11 cellular contexts compared by ENCODE assay signal in genomic region chr11:66264893-66265292, GRCh38. TPM values are rescaled to one million over a fixed set of nuclear protein-coding genes. Genes with fewer than 3 reads are reported as not detected.
DNase-seq lines count a peak whose midpoint lies in the region; TF ChIP-seq lines count a peak whose summit lies in the region.
"Had no signal": no experiment of that assay in that cellular context is flagged by ENCODE, and none has a peak within 500 bp of the region (broad histone marks: within the 10 kb centered on the region; RNA-seq: fewer than 3 reads in every experiment).

No MANE protein-coding gene starts in this region.

- POLR2A ChIA-PET in RWPE1 (lab: Yijun Ruan, JAX; ENCODE audit: low non-redundant PET), result no interaction called here

- peak; percentile 68 for DNase-seq in activated CD8-positive, alpha-beta memory T cell treated with anti-CD3 and anti-CD28 coated beads for 24 hours
- no peak for DNase-seq in activated CD8-positive, alpha-beta memory T cell treated with anti-CD3 and anti-CD28 coated beads, Interleukin-2, amount 50 U/mL, for 4 hours
- no peak for DNase-seq in RWPE1 (ENCODE audit: low spot score)
- DNase-seq in endothelial cell (ENCODE audit: low spot score), result no peak
- DNase-seq in stomach, result peak; percentile 36
- DNase-seq in SW 1271 (lab: John Stamatoyannopoulos, UW), result no peak
- DNase-seq in AG20443 (ENCODE audit: low spot score), result no peak
- no peak for DNase-seq in occipital lobe (lab: John Stamatoyannopoulos, UW)
- DNase-seq: COR-L47, foreskin fibroblast, sigmoid colon had no signal

- peaks cover 17% of the 10 kb centered on the region for H3K27me3 Mint-ChIP-seq in endothelial cell (ENCODE audit: unreplicated experiment)

- H3K9me3 Mint-ChIP-seq in endothelial cell (ENCODE audit: unreplicated experiment), result no peaks in the 10 kb centered on the region

- peaks cover 25 to 67% (median 66%) of the 10 kb centered on the region in 4 donors for H3K36me3 ChIP-seq in stomach

- H3K27me3 ChIP-seq in stomach, result no peaks in the 10 kb centered on the region
- H3K27me3 ChIP-seq: sigmoid colon had no signal

- TF ChIP-seq CTCF in RWPE1 (conservative IDR thresholded peaks at IDR 0.05; ENCODE audit: low read depth), result peak; percentile 37
- TF ChIP-seq CTCF in endothelial cell (IDR thresholded peaks at IDR 0.05; ENCODE audit: unreplicated experiment), result peak; percentile 65
- TF ChIP-seq CTCF in stomach (IDR thresholded peaks at IDR 0.05), result peak in 2 of 7 experiments; percentile 24 to 27

- H3K4me1 ChIP-seq in stomach, result peaks cover 12 to 30% (median 28%) of the 10 kb centered on the region in 4 donors

- no peak overlapping the region for H3K4me3 ChIP-seq in stomach
- H3K4me3 ChIP-seq: sigmoid colon had no signal

- H3K4me3 Mint-ChIP-seq in endothelial cell (ENCODE audit: unreplicated experiment), result peak overlapping the region; percentile 7

- peaks cover 17% of the 10 kb centered on the region for H3K36me3 Mint-ChIP-seq in endothelial cell (ENCODE audit: low read depth, unreplicated experiment)

- WGBS in stomach, 5 donors, result 65 to 82% (median 70%) methylated on average over 9 to 12 of the region's 12 CpGs

- H3K27ac ChIP-seq in RWPE1 (no peak overlapping the region), stomach (no peak overlapping the region)

- no peak for TF ChIP-seq POLR2A in stomach (IDR thresholded peaks at IDR 0.05)

- H3K27ac Mint-ChIP-seq in endothelial cell (ENCODE audit: unreplicated experiment), result no peak overlapping the region

- H3K4me1 Mint-ChIP-seq in endothelial cell (ENCODE audit: unreplicated experiment), result peaks cover 10% of the 10 kb centered on the region

- CTCF ChIA-PET in RWPE1 (lab: Yijun Ruan, JAX), result no interaction called here

- no peak for TF ChIP-seq EP300 in stomach (IDR thresholded peaks at IDR 0.05)

- H3K9me3 ChIP-seq in stomach, result no peaks in the 10 kb centered on the region
- H3K9me3 ChIP-seq: sigmoid colon had no signal

- intact Hi-C loops in stomach (cut with DNase I; ENCODE audit: low total_unique reads), result loop anchor here (5.0 kb wide), 1 partner anchor 43 kb away; no protein-coding TSS in a partner anchor

RNA-seq across cellular contexts. Expression of gene RAB1B, which starts 3.5 kb away (rescaled TPM):
- 189 TPM for total RNA-seq in endothelial cell (ENCODE audit: unreplicated experiment)
- total RNA-seq in stomach, result 10 to 100 TPM; 19.3 to 93.6 (median 36.7) TPM
- polyA plus RNA-seq in stomach, result 100 to 1,000 TPM in 2 of 3 donors, 10 to 100 TPM in 1; 98.0 to 170 (median 168) TPM
- total RNA-seq in occipital lobe, result 28.9 TPM

RNA-seq across cellular contexts. Expression of gene KLC2, which starts 7.4 kb away (rescaled TPM):
- total RNA-seq in endothelial cell (ENCODE audit: unreplicated experiment) (35.1 TPM), stomach (10 to 100 TPM in 3 of 5 donors, 1 to 10 TPM in 2; 2.9 to 94.2 (median 12.6) TPM), occipital lobe (31.5 TPM)
- polyA plus RNA-seq in stomach, result 10 to 100 TPM in 2 of 3 donors, 1 to 10 TPM in 1; 7.5 to 19.5 (median 10.7) TPM

RNA-seq across cellular contexts. Expression of gene CNIH2, which starts 13.1 kb away (rescaled TPM):
- total RNA-seq in endothelial cell (ENCODE audit: unreplicated experiment) (1.9 TPM), stomach (not detected), occipital lobe (33.1 TPM)
- polyA plus RNA-seq in stomach, result 1 to 10 TPM in 1 of 3 donors, under 1 TPM in 2; 0.50 to 1.5 (median 0.80) TPM

RNA-seq across cellular contexts. Expression of gene YIF1A, which starts 24.1 kb away (rescaled TPM):
- total RNA-seq in endothelial cell (ENCODE audit: unreplicated experiment) (48.0 TPM), stomach (100 to 1,000 TPM in 1 of 5 donors, 10 to 100 TPM in 4; 11.6 to 122 (median 41.9) TPM), occipital lobe (32.4 TPM)
- polyA plus RNA-seq in stomach, result 10 to 100 TPM; 67.1 to 88.1 (median 87.7) TPM

RNA-seq across cellular contexts. Expression of gene TMEM151A, which starts 26.8 kb away (rescaled TPM):
- total RNA-seq in endothelial cell (ENCODE audit: unreplicated experiment), result not detected
- 10 to 100 TPM in 2 of 5 donors, 1 to 10 TPM in 1, not detected in 2; 2.8 to 19.6 (median 18.3) TPM for total RNA-seq in stomach
- 1 to 10 TPM in 2 of 3 donors, under 1 TPM in 1; 0.46 to 2.8 (median 2.4) TPM for polyA plus RNA-seq in stomach
- 6.4 TPM for total RNA-seq in occipital lobe

Comparison
In these comparisons a context has a peak if more than half of its experiments do, and no peak if none do; other contexts are left out.
1. DNase-seq: peak in activated CD8-positive, alpha-beta memory T cell treated with anti-CD3 and anti-CD28 coated beads for 24 hours (single experiment) and stomach (single experiment); none in activated CD8-positive, alpha-beta memory T cell treated with anti-CD3 and anti-CD28 coated beads, Interleukin-2, amount 50 U/mL, for 4 hours (single experiment), RWPE1 (single experiment), endothelial cell (single experiment), SW 1271 (0 of 2), AG20443 (single experiment) and occipital lobe (single experiment).
2. RNA of gene CNIH2, which starts 13.1 kb away (total RNA-seq): 33.1 TPM in occipital lobe (single experiment); 1.9 TPM in endothelial cell (single experiment) and not detected in stomach; every median in the first group is over 10 times any median in the second.